Comparison of ENCODE assay signal across 8 cellular contexts in the genomic region with DNA sequence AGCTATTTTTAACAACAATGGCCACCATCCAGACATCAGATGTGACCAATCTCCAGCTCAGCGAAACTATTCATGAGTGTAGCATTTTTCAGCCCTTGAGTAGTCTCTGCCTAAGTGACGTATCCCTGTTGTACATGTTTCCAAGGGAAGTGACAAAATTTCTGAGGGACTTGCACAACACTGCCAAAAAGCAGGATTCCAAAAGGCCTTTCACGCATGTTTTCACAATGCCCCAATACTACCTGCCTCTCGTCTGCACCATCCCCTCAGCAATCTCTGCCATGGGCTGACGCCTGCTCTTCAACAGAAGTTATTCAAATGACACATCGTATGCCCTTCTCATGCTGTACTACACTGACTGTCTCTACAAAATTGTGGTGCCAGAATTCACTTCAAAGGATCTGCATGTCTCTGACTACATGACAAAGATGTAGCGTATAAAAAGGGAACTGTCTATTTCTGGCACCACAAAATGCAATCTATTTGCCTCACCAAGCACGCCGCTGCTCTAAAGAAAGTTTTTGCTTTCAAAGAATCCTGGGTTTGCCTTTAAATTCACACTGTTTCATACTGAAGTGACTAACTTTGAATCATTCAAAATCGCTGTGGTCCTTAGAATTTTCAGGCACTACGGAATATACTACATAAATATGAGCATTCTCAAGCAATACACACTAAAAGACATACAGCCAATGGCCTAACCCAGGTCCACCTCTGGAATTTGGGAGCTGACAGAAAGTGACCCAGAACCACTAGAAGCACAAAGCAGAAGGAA. TPM values are rescaled to one million over a fixed set of nuclear protein-coding genes. Genes with fewer than 3 reads are reported as not detected.
DNase-seq lines count a peak whose midpoint lies in the region; ATAC-seq and TF ChIP-seq lines count a peak whose summit lies in the region.

No MANE protein-coding gene starts in this region.

- H3K4me3 Mint-ChIP-seq in CD14-positive monocyte = peak overlapping the region; percentile 61 to 79

- H3K36me3 ChIP-seq in colonic mucosa = no peaks in the 10 kb centered on the region
- H3K36me3 ChIP-seq in muscle layer of duodenum (ENCODE audit: control insufficient read depth in 1 of 2, insufficient read depth in 2 of 2, low read length in 2 of 2) = peaks cover 0 to 11% of the 10 kb centered on the region in 2 donors

- H3K9me3 Mint-ChIP-seq in CD14-positive monocyte = peaks cover 0 to 2% (median 0%) of the 10 kb centered on the region in 7 donors

- peak overlapping the region; percentile 95 to 99 (median 98) for H3K27ac Mint-ChIP-seq in CD14-positive monocyte

- H3K27me3 ChIP-seq in colonic mucosa (no peaks in the 10 kb centered on the region), muscle layer of duodenum (ENCODE audit: low read depth, low read length) (no peaks in the 10 kb centered on the region)

- H3K4me1 Mint-ChIP-seq in CD14-positive monocyte = peaks cover 54% of the 10 kb centered on the region

- DNase-seq in CD14-positive monocyte (ENCODE audit: low spot score) = peak; percentile 78
- peak; percentile 18 for DNase-seq in NB4 (ENCODE audit: low read depth)
- no peak for DNase-seq in colonic mucosa
- DNase-seq in SW 1271 (lab: John Stamatoyannopoulos, UW) = no peak
- no peak for DNase-seq in NCI-H82 (lab: John Stamatoyannopoulos, UW)
- DNase-seq in activated CD8-positive, alpha-beta memory T cell treated with anti-CD3 and anti-CD28 coated beads for 24 hours = no peak

- H3K27ac ChIP-seq in colonic mucosa (peak overlapping the region; percentile 2), muscle layer of duodenum (ENCODE audit: low read length) (peak overlapping the region; percentile 28)

- peaks cover 0 to 3% (median 2%) of the 10 kb centered on the region in 3 donors for H3K27me3 Mint-ChIP-seq in CD14-positive monocyte (ENCODE audit: low read depth in 3 of 3)

- no peaks in the 10 kb centered on the region for H3K9me3 ChIP-seq in colonic mucosa
- no peaks in the 10 kb centered on the region for H3K9me3 ChIP-seq in muscle layer of duodenum (ENCODE audit: control insufficient read depth in 1 of 2, low read length in 2 of 2)

- H3K9ac ChIP-seq in colonic mucosa (ENCODE audit: low read depth in 2 of 2, low read length in 2 of 2) = no peak overlapping the region

- H3K4me1 ChIP-seq in colonic mucosa = peaks cover 4% of the 10 kb centered on the region
- peaks cover 0 to 29% of the 10 kb centered on the region in 2 donors for H3K4me1 ChIP-seq in muscle layer of duodenum (ENCODE audit: control insufficient read depth in 1 of 2, insufficient read depth in 2 of 2, low read length in 2 of 2)

- TF ChIP-seq CTCF in CD14-positive monocyte (IDR thresholded peaks at IDR 0.05) (no peak), NB4 (IDR thresholded peaks at IDR 0.05; ENCODE audit: low read depth, low read length) (no peak), colonic mucosa (IDR thresholded peaks at IDR 0.05) (no peak)

- peaks cover 5 to 8% of the 10 kb centered on the region in 2 donors for H3K36me3 Mint-ChIP-seq in CD14-positive monocyte

- no peak overlapping the region for H3K4me3 ChIP-seq in NB4 (ENCODE audit: low read depth, low read length)
- H3K4me3 ChIP-seq in colonic mucosa = no peak overlapping the region
- no peak overlapping the region for H3K4me3 ChIP-seq in muscle layer of duodenum (ENCODE audit: low read depth in 1 of 2, low read length in 2 of 2)

- intact Hi-C loops in CD14-positive monocyte (cut with micrococcal nuclease) (loop anchor here (5.0 to 10.0 kb wide), 3 partner anchors 34 to 71 kb away; partner anchors contain the start of gene JAK1 (in 2 of the 2)), colonic mucosa (cut with DNase I) (no loop called here)

- ATAC-seq in GM18873 (IDR thresholded peaks at IDR 0.05; ENCODE audit: low FRiP score, unreplicated experiment) = no peak

- no peak for TF ChIP-seq POLR2A in NB4 (IDR thresholded peaks at IDR 0.05; ENCODE audit: extremely low read depth, insufficient read length)

RNA-seq across cellular contexts. Expression of gene JAK1, which starts 32.9 kb away (rescaled TPM):
- polyA plus RNA-seq in CD14-positive monocyte = 10 to 100 TPM; 43.1 to 72.6 TPM
- 100 to 1,000 TPM in 1 of 2 donors, 10 to 100 TPM in 1; 73.2 to 101 TPM for total RNA-seq in colonic mucosa

Comparison
In these comparisons a context has a peak if more than half of its experiments do, and no peak if none do; other contexts are left out.
1. DNase-seq: peak in CD14-positive monocyte (single experiment) and NB4 (single experiment); none in colonic mucosa (single experiment), SW 1271 (0 of 2), NCI-H82 (single experiment) and activated CD8-positive, alpha-beta memory T cell treated with anti-CD3 and anti-CD28 coated beads for 24 hours (single experiment).